Comparison of ENCODE assay signal across 20 cellular contexts in the genomic region with DNA sequence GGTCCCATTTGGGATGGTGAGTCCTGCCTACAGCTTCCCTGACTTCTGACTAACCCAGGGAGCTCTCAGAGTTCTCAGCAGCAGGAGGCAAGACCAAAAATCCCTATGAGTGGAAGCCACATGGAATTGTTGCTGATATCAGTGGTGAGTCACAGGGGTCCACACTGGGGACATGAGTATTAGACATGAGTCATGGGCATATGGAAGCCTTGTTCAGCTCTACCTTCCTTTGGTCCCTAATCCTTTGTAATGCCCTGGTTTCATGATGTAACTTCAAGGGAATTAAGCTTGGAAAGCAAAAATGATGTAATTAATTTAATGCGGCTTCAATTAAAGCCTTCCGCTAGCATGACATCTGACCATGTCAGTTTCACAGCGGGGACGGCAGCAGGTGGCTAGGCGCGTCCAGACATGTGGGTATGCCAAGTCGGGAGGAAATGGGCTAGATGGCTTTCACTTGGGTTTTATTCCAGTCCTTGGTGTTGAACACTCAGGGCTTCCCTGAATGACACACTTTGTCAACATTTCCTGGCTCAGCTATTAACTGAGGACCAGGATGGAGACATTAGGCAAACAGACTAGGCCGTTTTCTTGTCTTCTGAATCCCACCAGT.
DNase-seq lines count a peak whose midpoint lies in the region; ATAC-seq and TF ChIP-seq lines count a peak whose summit lies in the region.
"Had no signal": no experiment of that assay in that cellular context is flagged by ENCODE, and none has a peak within 500 bp of the region (broad histone marks: within the 10 kb centered on the region; RNA-seq: fewer than 3 reads in every experiment).

No MANE protein-coding gene starts in this region.

- H3K27ac Mint-ChIP-seq in activated T-cell treated with anti-CD3 and anti-CD28 coated beads, Interleukin-2, amount 50 U/mL, for 24 hours: no peak overlapping the region
- H3K27ac Mint-ChIP-seq: CD4-positive, alpha-beta memory T cell; T-cell had no signal

- ATAC-seq in left ventricle myocardium superior: peak; percentile 19
- no peak for ATAC-seq in Right ventricle myocardium superior (ENCODE audit: poor library complexity)
- no peak for ATAC-seq in GM21529 (IDR thresholded peaks at IDR 0.05; ENCODE audit: unreplicated experiment)
- ATAC-seq in HG02623 (IDR thresholded peaks at IDR 0.05; ENCODE audit: unreplicated experiment): no peak
- no peak for ATAC-seq in HG03196 (IDR thresholded peaks at IDR 0.05; ENCODE audit: unreplicated experiment)
- ATAC-seq: sciatic nerve; stimulated activated naive CD8-positive, alpha-beta T cell treated with anti-CD3 and anti-CD28 coated beads, Interleukin-15, Interleukin-2, amounts not matched to agents 100 U/mL and 50 U/mL, for 24 hours; T-cell had no signal

- H3K9me3 Mint-ChIP-seq in activated T-cell treated with anti-CD3 and anti-CD28 coated beads, Interleukin-2, amount 50 U/mL, for 24 hours: no peaks in the 10 kb centered on the region
- H3K9me3 Mint-ChIP-seq: T-cell had no signal

- H3K36me3 Mint-ChIP-seq in activated T-cell treated with anti-CD3 and anti-CD28 coated beads, Interleukin-2, amount 50 U/mL, for 24 hours (ENCODE audit: low read depth): no peaks in the 10 kb centered on the region
- H3K36me3 Mint-ChIP-seq: CD4-positive, alpha-beta memory T cell; T-cell had no signal

- no peak for TF ChIP-seq CTCF in fibroblast of mammary gland (conservative IDR thresholded peaks at IDR 0.05; ENCODE audit: control insufficient read depth, insufficient read depth, low read depth, low read length)

- peaks cover 5% of the 10 kb centered on the region for H3K27me3 Mint-ChIP-seq in activated T-cell treated with anti-CD3 and anti-CD28 coated beads, Interleukin-2, amount 50 U/mL, for 24 hours

- H3K4me3 Mint-ChIP-seq in activated T-cell treated with anti-CD3 and anti-CD28 coated beads, Interleukin-2, amount 50 U/mL, for 24 hours: no peak overlapping the region
- H3K4me3 Mint-ChIP-seq: CD4-positive, alpha-beta memory T cell; T-cell had no signal

- intact Hi-C loops in left ventricle myocardium superior (cut with micrococcal nuclease) (no loop called here), Right ventricle myocardium superior (cut with DNase I) (no loop called here)

- H3K4me1 Mint-ChIP-seq in activated T-cell treated with anti-CD3 and anti-CD28 coated beads, Interleukin-2, amount 50 U/mL, for 24 hours (ENCODE audit: low read depth): no peaks in the 10 kb centered on the region
- H3K4me1 Mint-ChIP-seq: T-cell had no signal

- no peak for DNase-seq in left ventricle myocardium superior
- DNase-seq in Right ventricle myocardium superior: no peak
- DNase-seq in NCI-H748 treated with DMSO at 0.1 percent for 48 hours (lab: John Stamatoyannopoulos, UW): peak; percentile 32
- DNase-seq in fibroblast of mammary gland (ENCODE audit: low read depth): peak; percentile 2
- DNase-seq in activated T-cell treated with anti-CD3 and anti-CD28 coated beads, Interleukin-2, amount 50 U/mL, for 24 hours: no peak
- DNase-seq: activated CD4-positive, alpha-beta T cell treated with anti-CD3 and anti-CD28 coated beads, Interleukin-2, amount 50 U/mL, for 4 hours; activated naive CD4-positive, alpha-beta T cell treated with Interleukin-2 at 50 U/mL for 16 hours; activated T-cell treated with anti-CD3 and anti-CD28 coated beads for 4 hours; CD4-positive, alpha-beta memory T cell; EL; foreskin melanocyte; KG1; stimulated activated CD4-positive, alpha-beta T cell treated with anti-CD3 and anti-CD28 coated beads, Interleukin-1b, Interleukin-23, amount 100 ng/mL, for 48 hours; stimulated activated naive CD8-positive, alpha-beta T cell treated with anti-CD3 and anti-CD28 coated beads, Interleukin-15, Interleukin-2, amounts not matched to agents 100 U/mL and 50 U/mL, for 24 hours; T-cell; trophoblast cell had no signal

- no peak overlapping the region for H3K4me3 ChIP-seq in fibroblast of mammary gland (ENCODE audit: control insufficient read depth, low read depth, low read length)

Comparison
In these comparisons a context has a peak if more than half of its experiments do, and no peak if none do; other contexts are left out.
1. DNase-seq: peak in NCI-H748 treated with DMSO at 0.1 percent for 48 hours (single experiment) and fibroblast of mammary gland (single experiment); none in left ventricle myocardium superior (single experiment), Right ventricle myocardium superior (single experiment) and activated T-cell treated with anti-CD3 and anti-CD28 coated beads, Interleukin-2, amount 50 U/mL, for 24 hours (single experiment).